8 cellular contexts compared by ENCODE assay signal in the genomic region with DNA sequence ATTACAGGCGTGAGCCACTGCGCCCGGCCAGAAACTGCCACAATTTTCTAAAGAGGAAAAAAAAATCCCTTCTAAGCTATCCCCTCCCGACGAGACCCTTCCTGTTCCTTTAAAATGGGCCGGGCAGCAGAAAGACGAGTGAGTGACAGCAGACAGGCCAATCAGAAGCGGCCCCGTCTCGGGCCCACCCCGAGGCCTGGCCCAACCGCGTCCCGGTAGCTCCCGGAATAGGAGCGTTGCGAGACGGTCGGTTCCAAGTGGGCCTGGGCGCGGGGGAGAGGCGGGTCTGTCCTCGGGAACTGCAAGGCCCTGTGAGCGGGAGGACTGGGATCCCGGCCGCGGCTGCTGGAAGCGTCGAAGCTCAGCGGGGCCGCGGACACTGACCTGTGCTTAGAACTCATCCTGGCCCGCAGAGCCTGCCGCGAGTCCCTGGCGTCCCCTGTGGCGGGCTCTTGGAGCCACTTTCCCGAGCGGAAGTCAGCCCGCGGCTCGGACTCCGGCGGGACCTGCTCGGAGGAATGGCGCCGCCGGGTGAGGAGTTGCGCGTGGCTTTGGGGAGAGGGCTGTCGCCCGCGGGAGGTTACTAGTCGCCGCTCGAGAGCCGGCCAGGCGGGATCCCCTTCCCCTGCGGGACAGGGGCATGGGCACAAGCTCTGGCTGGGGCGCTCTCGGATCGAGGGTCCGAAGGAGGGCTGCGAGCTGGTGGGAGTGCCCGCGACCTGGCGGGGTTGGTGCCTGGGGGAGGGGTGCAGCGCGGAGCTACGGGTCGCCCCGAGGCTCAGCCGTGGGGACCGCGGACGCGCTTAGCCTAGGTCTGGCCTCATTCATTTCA. TPM values are rescaled to one million over a fixed set of nuclear protein-coding genes. Genes with fewer than 3 reads are reported as not detected.
DNase-seq lines count a peak whose midpoint lies in the region; ATAC-seq, FAIRE-seq and TF ChIP-seq lines count a peak whose summit lies in the region.

Gene MROH8, minus strand, starts transcription at position 710 of the 832 bp plus-strand sequence.
Gene RPN2, plus strand, starts transcription at position 492 of the 832 bp plus-strand sequence. Its CDS starts 27 bp downstream, at position 519.

- H2AFZ ChIP-seq in parathyroid adenoma: peak within 1 kb of the TSS; percentile 74

- TF ChIP-seq POLR2A in GM12891 (IDR thresholded peaks at IDR 0.05; ENCODE audit: low read depth, low read length): peak; percentile 70
- peak; percentile 13 to 72 for TF ChIP-seq POLR2A in tibial nerve (IDR thresholded peaks at IDR 0.05)

- no peaks in the 10 kb centered on the region for H3K9me3 ChIP-seq in adipocyte (ENCODE audit: control insufficient read depth, low read length)
- no peaks in the 10 kb centered on the region for H3K9me3 ChIP-seq in cardiac muscle cell (ENCODE audit: low read depth)
- no peaks in the 10 kb centered on the region for H3K9me3 ChIP-seq in parathyroid adenoma (ENCODE audit: control insufficient read depth, low read length)
- no peaks in the 10 kb centered on the region for H3K9me3 ChIP-seq in tibial nerve

- peaks cover 23% of the 10 kb centered on the region for H3K79me2 ChIP-seq in parathyroid adenoma

- H3K36me3 ChIP-seq in adipocyte (ENCODE audit: control insufficient read depth, insufficient read depth, low read length, severe bottlenecking) (peaks cover 8% of the 10 kb centered on the region), cardiac muscle cell (peaks cover 6% of the 10 kb centered on the region), parathyroid adenoma (ENCODE audit: control insufficient read depth, insufficient read depth, low read length) (no peaks in the 10 kb centered on the region), tibial nerve (peaks cover 0 to 13% (median 0%) of the 10 kb centered on the region in 3 donors)

- DNase-seq in GM12891 (ENCODE audit: insufficient read length, low spot score): peak; percentile 84
- DNase-seq in NCI-H1417 treated with DMSO at 0.1 percent for 48 hours (lab: John Stamatoyannopoulos, UW): peak; percentile 92
- peak; percentile 99 to 100 for DNase-seq in SW 1271 (lab: John Stamatoyannopoulos, UW)
- DNase-seq in adipocyte (ENCODE audit: low read depth): peak; percentile 99
- peak; percentile 98 to 99 for DNase-seq in cardiac muscle cell (ENCODE audit: low read depth in 1 of 2, low spot score in 1 of 2)
- peak; percentile 96 to 97 for DNase-seq in tibial nerve (ENCODE audit: low spot score in 2 of 2)

- ATAC-seq in HG02798 (IDR thresholded peaks at IDR 0.05; ENCODE audit: poor library complexity, unreplicated experiment): peak; percentile 94

- peak within 1 kb of the TSS; percentile 86 for H3K4me3 ChIP-seq in adipocyte (ENCODE audit: low read length)
- peak within 1 kb of the TSS; percentile 61 for H3K4me3 ChIP-seq in cardiac muscle cell
- peak within 1 kb of the TSS; percentile 92 for H3K4me3 ChIP-seq in parathyroid adenoma (ENCODE audit: low read depth, low read length)
- peak within 1 kb of the TSS; percentile 75 to 98 (median 89) for H3K4me3 ChIP-seq in tibial nerve

- H3K4me2 ChIP-seq in parathyroid adenoma (ENCODE audit: low read length): peak within 1 kb of the TSS; percentile 85

- peak; percentile 67 for FAIRE-seq in GM12891 (lab: Jason Lieb, UNC)

- H3K27ac ChIP-seq in cardiac muscle cell: peak within 1 kb of the TSS; percentile 99
- H3K27ac ChIP-seq in parathyroid adenoma: peak within 1 kb of the TSS; percentile 90
- H3K27ac ChIP-seq in tibial nerve: peak within 1 kb of the TSS; percentile 87 to 99 (median 94)

- peak within 1 kb of the TSS; percentile 100 for H3K9ac ChIP-seq in adipocyte (ENCODE audit: low read length)
- peak within 1 kb of the TSS; percentile 59 for H3K9ac ChIP-seq in parathyroid adenoma

- 0 to 1% methylated on average over 46 to 62 of the region's 77 CpGs for WGBS in tibial nerve, 2 donors

- TF ChIP-seq CTCF in cardiac muscle cell (IDR thresholded peaks at IDR 0.05; ENCODE audit: low read depth, low read length) (no peak), parathyroid adenoma (IDR thresholded peaks at IDR 0.05) (no peak), tibial nerve (IDR thresholded peaks at IDR 0.05) (peak in 2 of 5 experiments; percentile 63 to 74)

- peak; percentile 70 to 93 for TF ChIP-seq EP300 in tibial nerve (IDR thresholded peaks at IDR 0.05)

- H3K27me3 ChIP-seq in adipocyte (replicated peaks; ENCODE audit: control insufficient read depth, insufficient read depth, low read length) (no peaks in the 10 kb centered on the region), cardiac muscle cell (no peaks in the 10 kb centered on the region), parathyroid adenoma (ENCODE audit: control insufficient read depth, insufficient read depth, low read length) (no peaks in the 10 kb centered on the region), tibial nerve (no peaks in the 10 kb centered on the region)

- H3K4me1 ChIP-seq in adipocyte (ENCODE audit: control insufficient read depth, insufficient read depth, low read length) (peaks cover 23% of the 10 kb centered on the region), cardiac muscle cell (ENCODE audit: low read depth) (no peaks in the 10 kb centered on the region), parathyroid adenoma (peaks cover 8% of the 10 kb centered on the region), tibial nerve (peaks cover 0 to 54% (median 17%) of the 10 kb centered on the region in 4 donors)

TF ChIP-seq in GM12891, 5 proteins besides CTCF, POLR2A, EP300 and RAD21:
- TF ChIP-seq TAF1 (IDR thresholded peaks at IDR 0.05; ENCODE audit: low read depth, low read length): peak; percentile 89
- peak; percentile 56; the same call in 1 of the 2 replicates for TF ChIP-seq POU2F2 (IDR thresholded peaks at IDR 0.05; ENCODE audit: low read depth, low read length)
- TF ChIP-seq SPI1 (IDR thresholded peaks at IDR 0.05; ENCODE audit: low read depth, low read length): peak; percentile 48
- TF ChIP-seq POLR2AphosphoS5 (IDR thresholded peaks at IDR 0.05; ENCODE audit: low read depth, low read length): peak; percentile 73
- no peak for TF ChIP-seq PAX5 (IDR thresholded peaks at IDR 0.05; ENCODE audit: insufficient read depth, low read length, severe bottlenecking)
TF ChIP-seq in GM12891: peak in this region for 4.

RNA-seq across cellular contexts. Expression of gene MROH8, which starts in this region (rescaled TPM):
- 1.6 TPM for polyA plus RNA-seq in GM12891 (2012; ENCODE audit: low read depth, missing spikeins)
- total RNA-seq in cardiac muscle cell (5.8 and 7.8 TPM in 2 replicates), tibial nerve (1 to 10 TPM; 1.9 to 2.7 (median 2.4) TPM)
- polyA plus RNA-seq in cardiac muscle cell: 12.1 and 13.3 TPM in 2 replicates

RNA-seq across cellular contexts. Expression of gene RPN2, which starts in this region (rescaled TPM):
- 106 TPM for polyA plus RNA-seq in GM12891 (2012; ENCODE audit: low read depth, missing spikeins)
- total RNA-seq in cardiac muscle cell: 150 and 201 TPM in 2 replicates
- 208 and 259 TPM in 2 replicates for polyA plus RNA-seq in cardiac muscle cell
- 100 to 1,000 TPM in 2 of 4 donors, 10 to 100 TPM in 2; 87.7 to 124 (median 101) TPM for total RNA-seq in tibial nerve

Comparison
In these comparisons a context has a peak if more than half of its experiments do, and no peak if none do; other contexts are left out.
1. Peak in every context shown above with its lines: DNase-seq, ATAC-seq, H3K4me3 ChIP-seq and H3K27ac ChIP-seq.